18 cellular contexts compared by ENCODE assay signal in genomic region chr10:71484352-71484751, GRCh38.
DNase-seq lines count a peak whose midpoint lies in the region; ATAC-seq and TF ChIP-seq lines count a peak whose summit lies in the region.
"Had no signal": no experiment of that assay in that cellular context is flagged by ENCODE, and none has a peak within 500 bp of the region (broad histone marks: within the 10 kb centered on the region; RNA-seq: fewer than 3 reads in every experiment).

No MANE protein-coding gene starts in this region.

- H3K4me1 Mint-ChIP-seq in GM23338: peaks cover 4% of the 10 kb centered on the region

- H3K27ac ChIP-seq in GM23338 (ENCODE audit: low read depth): no peak overlapping the region
- H3K27ac ChIP-seq in psoas muscle: no peak overlapping the region
- H3K27ac ChIP-seq in upper lobe of right lung: no peak overlapping the region
- no peak overlapping the region for H3K27ac ChIP-seq in dorsolateral prefrontal cortex
- H3K27ac ChIP-seq: Peyer's patch had no signal

- peaks cover 5% of the 10 kb centered on the region; the same call in 1 of the 3 replicates for H3K36me3 Mint-ChIP-seq in GM23338 (ENCODE audit: low read depth)
- H3K36me3 Mint-ChIP-seq: CD14-positive monocyte had no signal

- H3K27me3 Mint-ChIP-seq in GM23338 (ENCODE audit: insufficient read depth, low read depth, poor library complexity): peaks cover 15% of the 10 kb centered on the region

- no peak overlapping the region for H3K4me2 ChIP-seq in GM23338

- H3K27ac Mint-ChIP-seq in GM23338: no peak overlapping the region
- H3K27ac Mint-ChIP-seq: CD14-positive monocyte had no signal

- H3F3A ChIP-seq in GM23338 (replicated peaks; ENCODE audit: low read depth): no peaks in the 10 kb centered on the region

- ATAC-seq in GM23338 (peak; percentile 37), psoas muscle (peak in 3 of 4 donors; percentile 44 to 61 (median 47)), upper lobe of right lung (no peak)
- ATAC-seq: K562 had no signal

- H2AFZ ChIP-seq in GM23338: no peak overlapping the region

- H4K20me1 ChIP-seq in GM23338 (replicated peaks; ENCODE audit: insufficient read depth): no peaks in the 10 kb centered on the region

- peak; percentile 41 for DNase-seq in GM23338 (ENCODE audit: low spot score)
- DNase-seq in UCSD-AML1 (lab: John Stamatoyannopoulos, UW; ENCODE audit: unreplicated experiment): peak; percentile 28
- peak; percentile 38 for DNase-seq in iPS-NIHi11 (ENCODE audit: low spot score)
- DNase-seq in psoas muscle: no peak
- no peak for DNase-seq in upper lobe of right lung
- DNase-seq in dorsolateral prefrontal cortex: no peak
- DNase-seq in putamen (ENCODE audit: low spot score): no peak
- DNase-seq: AML-193, Caco-2, DMS153, HCEC 1CT, NCI-H1436, NCI-H2081, NCI-H510A treated with DMSO at 0.1 percent for 48 hours, SIG-M5 had no signal

- TF ChIP-seq CTCF in GM23338 (conservative IDR thresholded peaks at IDR 0.05; ENCODE audit: low read depth in 2 of 2): peak in 1 of 2 experiments; percentile 43; a peak in 2 of 4 replicates
- TF ChIP-seq CTCF in psoas muscle (IDR thresholded peaks at IDR 0.05): no peak
- TF ChIP-seq CTCF in upper lobe of right lung (IDR thresholded peaks at IDR 0.05): no peak
- TF ChIP-seq CTCF in dorsolateral prefrontal cortex (IDR thresholded peaks at IDR 0.05 in 54 of 56, conservative IDR thresholded peaks at IDR 0.05 in 2 of 56; ENCODE audit: low read depth in 1 of 56, partially characterized antibody in 56 of 56): peak in 5 of 56 donors; percentile 26 to 48 (median 34)

- H3K4me1 ChIP-seq in GM23338 (ENCODE audit: insufficient read depth) (no peaks in the 10 kb centered on the region), psoas muscle (no peaks in the 10 kb centered on the region), upper lobe of right lung (no peaks in the 10 kb centered on the region)
- H3K4me1 ChIP-seq: Caco-2, Peyer's patch had no signal

- peaks cover 8% of the 10 kb centered on the region for H3K9me3 Mint-ChIP-seq in GM23338

- H3K9me3 ChIP-seq in psoas muscle (peaks cover 10% of the 10 kb centered on the region), upper lobe of right lung (peaks cover 8% of the 10 kb centered on the region)
- H3K9me3 ChIP-seq: Peyer's patch had no signal

- no peaks in the 10 kb centered on the region for H3K9me2 ChIP-seq in GM23338 (ENCODE audit: insufficient read depth)

- H3K4me3 ChIP-seq in GM23338 (no peak overlapping the region), psoas muscle (no peak overlapping the region), upper lobe of right lung (no peak overlapping the region), dorsolateral prefrontal cortex (no peak overlapping the region)
- H3K4me3 ChIP-seq: K562, Peyer's patch had no signal

- H3K4me3 Mint-ChIP-seq in GM23338: no peak overlapping the region

- H3K27me3 ChIP-seq in GM23338 (ENCODE audit: insufficient read depth): no peaks in the 10 kb centered on the region
- H3K27me3 ChIP-seq in psoas muscle (ENCODE audit: insufficient read depth in 3 of 3, low read length in 2 of 3): peaks cover 0 to 2% (median 0%) of the 10 kb centered on the region in 3 donors
- no peaks in the 10 kb centered on the region for H3K27me3 ChIP-seq in upper lobe of right lung
- H3K27me3 ChIP-seq in dorsolateral prefrontal cortex: peaks cover 0 to 2% (median 0%) of the 10 kb centered on the region in 45 donors
- H3K27me3 ChIP-seq: Peyer's patch had no signal

- 32 to 35% (median 35%) methylated on average over 7 of the region's 7 CpGs for WGBS in psoas muscle, 3 donors

- H3K36me3 ChIP-seq in GM23338 (ENCODE audit: insufficient read depth): no peaks in the 10 kb centered on the region
- H3K36me3 ChIP-seq in psoas muscle (ENCODE audit: insufficient read depth in 1 of 2, low read depth in 1 of 2): no peaks in the 10 kb centered on the region
- H3K36me3 ChIP-seq in upper lobe of right lung: no peaks in the 10 kb centered on the region
- H3K36me3 ChIP-seq: Peyer's patch had no signal

- H3K79me2 ChIP-seq in GM23338 (replicated peaks; ENCODE audit: insufficient read depth): no peaks in the 10 kb centered on the region

- intact Hi-C loops in psoas muscle (cut with DNase I): no loop called here
- intact Hi-C loops in upper lobe of right lung (cut with DNase I): no loop called here
- intact Hi-C loops in dorsolateral prefrontal cortex (cut with DNase I): loop anchor here in 1 of 2 donors (10.0 kb wide), 2 partner anchors 160 to 220 kb away; no protein-coding TSS in a partner anchor

TF ChIP-seq in GM23338, 12 proteins besides CTCF, POLR2A, EP300 and RAD21 (continues in another document):
- TF ChIP-seq ZNF331 (CRISPR knock-in tag; IDR thresholded peaks at IDR 0.05; ENCODE audit: low read depth) (no peak), EZH2 (IDR thresholded peaks at IDR 0.05; ENCODE audit: low read depth, unreplicated experiment) (no peak), REST (IDR thresholded peaks at IDR 0.05; ENCODE audit: unreplicated experiment) (no peak)
- TF ChIP-seq, protein P1, sequence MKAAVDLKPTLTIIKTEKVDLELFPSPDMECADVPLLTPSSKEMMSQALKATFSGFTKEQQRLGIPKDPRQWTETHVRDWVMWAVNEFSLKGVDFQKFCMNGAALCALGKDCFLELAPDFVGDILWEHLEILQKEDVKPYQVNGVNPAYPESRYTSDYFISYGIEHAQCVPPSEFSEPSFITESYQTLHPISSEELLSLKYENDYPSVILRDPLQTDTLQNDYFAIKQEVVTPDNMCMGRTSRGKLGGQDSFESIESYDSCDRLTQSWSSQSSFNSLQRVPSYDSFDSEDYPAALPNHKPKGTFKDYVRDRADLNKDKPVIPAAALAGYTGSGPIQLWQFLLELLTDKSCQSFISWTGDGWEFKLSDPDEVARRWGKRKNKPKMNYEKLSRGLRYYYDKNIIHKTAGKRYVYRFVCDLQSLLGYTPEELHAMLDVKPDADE (IDR thresholded peaks at IDR 0.05): no peak

Comparison
In these comparisons a context has a peak if more than half of its experiments do, and no peak if none do; other contexts are left out.
1. DNase-seq: peak in GM23338 (single experiment), UCSD-AML1 (single experiment) and iPS-NIHi11 (single experiment); none in psoas muscle (0 of 2), upper lobe of right lung (single experiment), dorsolateral prefrontal cortex (0 of 10) and putamen (single experiment).